ENCODE assay signal across 20 cellular contexts in the genomic region with DNA sequence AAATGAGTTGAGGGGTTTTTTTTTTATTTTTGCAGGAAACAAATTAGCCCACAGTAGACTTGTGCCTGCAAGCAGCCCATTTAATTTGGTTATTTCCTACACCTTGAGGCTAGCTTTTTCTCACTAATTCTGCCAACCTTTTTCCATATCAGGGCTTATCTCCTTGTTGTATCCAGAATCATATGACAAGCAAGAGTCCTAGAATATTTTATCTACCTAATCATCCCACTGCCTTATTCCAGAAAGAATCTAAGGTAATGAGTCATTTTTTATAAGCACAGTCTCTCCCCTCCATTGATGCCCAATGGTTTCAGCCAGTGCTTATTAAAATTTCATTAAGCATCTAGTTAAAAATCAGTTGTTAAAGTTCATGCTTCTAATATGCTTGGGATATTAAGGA.
A peak's percentile ranks its signal among the peaks of the same experiment; 100 is the strongest.
DNase-seq lines count a peak whose midpoint lies in the region; FAIRE-seq and TF ChIP-seq lines count a peak whose summit lies in the region.
"Had no signal": no experiment of that assay in that cellular context is flagged by ENCODE, and none has a peak within 500 bp of the region (broad histone marks: within the 10 kb centered on the region; RNA-seq: fewer than 3 reads in every experiment).

No MANE protein-coding gene starts in this region.

- no peaks in the 10 kb centered on the region for H3K4me1 Mint-ChIP-seq in Calu3 (ENCODE audit: low read depth, unreplicated experiment)
- H3K4me1 Mint-ChIP-seq: CD8-positive, alpha-beta memory T cell; IgD-negative memory B cell had no signal

- no peaks in the 10 kb centered on the region for H3K9me3 ChIP-seq in PC-9 (ENCODE audit: insufficient read depth, low read depth)
- H3K9me3 ChIP-seq: BLaER1 treated with 17β-estradiol and CSF1 and Interleukin-3, amounts not matched to agents 10 nM and 100 nM; SJSA1 had no signal

- H3K27ac Mint-ChIP-seq in Calu3 (ENCODE audit: unreplicated experiment), result no peak overlapping the region
- H3K27ac Mint-ChIP-seq: CD8-positive, alpha-beta memory T cell; HFFc6; IgD-negative memory B cell had no signal

- BruUV-seq in PC-9 (replicated peaks; lab: Mats Ljungman, UMichigan) (no TSS peak), Calu3 (replicated peaks; lab: Mats Ljungman, UMichigan) (no TSS peak)

- DNase-seq in H54 (ENCODE audit: insufficient read length, low spot score), result no peak
- DNase-seq in PC-9, result no peak
- peak; percentile 19 for DNase-seq in astrocyte of the hippocampus (ENCODE audit: low read depth, low spot score)
- peak; percentile 13 for DNase-seq in renal cortical epithelial cell (ENCODE audit: low read depth)
- DNase-seq in brain microvascular endothelial cell, result no peak
- DNase-seq in Calu3, result no peak
- no peak for DNase-seq in GM10248 (ENCODE audit: extremely low spot score)
- DNase-seq: CD8-positive, alpha-beta memory T cell; DMS79; H7; HFFc6; Karpas-422; NCI-H1092 treated with DMSO at 0.1 percent for 48 hours; NCI-H2081 treated with DMSO at 0.1 percent for 48 hours; SW 1271 had no signal

- H3K9me3 Mint-ChIP-seq in Calu3 (ENCODE audit: low read depth, unreplicated experiment), result no peaks in the 10 kb centered on the region
- H3K9me3 Mint-ChIP-seq: IgD-negative memory B cell had no signal

- no peaks in the 10 kb centered on the region for H3K27me3 ChIP-seq in PC-9 (ENCODE audit: insufficient read depth, low read depth)
- H3K27me3 ChIP-seq in brain microvascular endothelial cell (replicated peaks), result no peaks in the 10 kb centered on the region
- H3K27me3 ChIP-seq: BLaER1 treated with 17β-estradiol and CSF1 and Interleukin-3, amounts not matched to agents 10 nM and 100 nM; SJSA1 had no signal

- H3K79me2 ChIP-seq in PC-9 (ENCODE audit: low read depth), result no peaks in the 10 kb centered on the region

- H3K36me3 ChIP-seq in PC-9 (ENCODE audit: low read depth) (no peaks in the 10 kb centered on the region), brain microvascular endothelial cell (replicated peaks) (no peaks in the 10 kb centered on the region)
- H3K36me3 ChIP-seq: BLaER1 treated with 17β-estradiol and CSF1 and Interleukin-3, amounts not matched to agents 10 nM and 100 nM; SJSA1 had no signal

- H3K27ac ChIP-seq in PC-9 (no peak overlapping the region), brain microvascular endothelial cell (no peak overlapping the region)
- H3K27ac ChIP-seq: BLaER1 treated with 17β-estradiol and CSF1 and Interleukin-3, amounts not matched to agents 10 nM and 100 nM; SJSA1 had no signal

- no peak for TF ChIP-seq POLR2A in H54 (IDR thresholded peaks at IDR 0.05; ENCODE audit: low read depth, low read length)

- CTCF ChIA-PET in PC-9 (lab: Charles Lee) (no interaction called here), Calu3 (lab: Charles Lee) (no interaction called here), GM10248 (lab: Yijun Ruan, JAX) (interaction anchor here (1.3 kb wide), 1 partner anchor 186 kb away, joined by 4 read pairs; no protein-coding TSS in a partner anchor)

- POLR2A ChIA-PET in PC-9 (lab: Charles Lee; ENCODE audit: unreplicated experiment) (no interaction called here), GM10248 (lab: Yijun Ruan, JAX) (no interaction called here)

- H3K9me2 ChIP-seq in PC-9 (ENCODE audit: insufficient read depth), result no peaks in the 10 kb centered on the region

- in situ Hi-C loops in brain microvascular endothelial cell (cut with HindIII; ENCODE audit: low pct_ligation_motif_present, low sequenced_read_pairs), result no loop called here

- peak; percentile 77 for FAIRE-seq in H54 (lab: Jason Lieb, UNC)
- FAIRE-seq: D721Med, G401.6 had no signal

- peak overlapping the region; percentile 18; the same call in 1 of the 2 replicates for H2AFZ ChIP-seq in PC-9

- H3K36me3 Mint-ChIP-seq in Calu3 (ENCODE audit: insufficient read depth, unreplicated experiment), result no peaks in the 10 kb centered on the region
- H3K36me3 Mint-ChIP-seq: CD8-positive, alpha-beta memory T cell; IgD-negative memory B cell had no signal

- H3K4me2 ChIP-seq in PC-9, result no peak overlapping the region
- H3K4me2 ChIP-seq: BLaER1 treated with 17β-estradiol and CSF1 and Interleukin-3, amounts not matched to agents 10 nM and 100 nM had no signal

- H3K4me3 Mint-ChIP-seq in Calu3 (ENCODE audit: low read depth, unreplicated experiment), result no peak overlapping the region
- H3K4me3 Mint-ChIP-seq: CD8-positive, alpha-beta memory T cell; HFFc6; IgD-negative memory B cell had no signal

- no peaks in the 10 kb centered on the region for H3K27me3 Mint-ChIP-seq in Calu3 (ENCODE audit: unreplicated experiment)
- H3K27me3 Mint-ChIP-seq: CD8-positive, alpha-beta memory T cell; IgD-negative memory B cell had no signal

- TF ChIP-seq CTCF in PC-9 (conservative IDR thresholded peaks at IDR 0.05) (no peak), brain microvascular endothelial cell (IDR thresholded peaks at IDR 0.05; ENCODE audit: low read depth, low read length, missing control alignments) (no peak), Calu3 (IDR thresholded peaks at IDR 0.05; ENCODE audit: unreplicated experiment) (no peak), GM10248 (IDR thresholded peaks at IDR 0.05; ENCODE audit: control extremely low read depth, extremely low read depth, low read depth, missing control alignments) (no peak)

- no peaks in the 10 kb centered on the region for H4K20me1 ChIP-seq in PC-9 (ENCODE audit: insufficient read depth)
- H4K20me1 ChIP-seq: BLaER1 treated with 17β-estradiol and CSF1 and Interleukin-3, amounts not matched to agents 10 nM and 100 nM had no signal

- intact Hi-C loops in PC-9 (cut with micrococcal nuclease; ENCODE audit: unreplicated experiment), result no loop called here
- intact Hi-C loops in Calu3 (cut with micrococcal nuclease; ENCODE audit: unreplicated experiment), result no loop called here

- H3K4me1 ChIP-seq in PC-9 (replicated peaks; ENCODE audit: insufficient read depth), result 0 out of 2 replicates have a peak, but pooled peaks cover 4% of the 10 kb centered on the region
- H3K4me1 ChIP-seq: BLaER1 treated with 17β-estradiol and CSF1 and Interleukin-3, amounts not matched to agents 10 nM and 100 nM had no signal

- no peak overlapping the region for H3K4me3 ChIP-seq in PC-9
- H3K4me3 ChIP-seq in brain microvascular endothelial cell (ENCODE audit: low read depth, low read length), result no peak overlapping the region
- H3K4me3 ChIP-seq: BLaER1 treated with 17β-estradiol and CSF1 and Interleukin-3, amounts not matched to agents 10 nM and 100 nM; SJSA1 had no signal

- no peaks in the 10 kb centered on the region for H3F3A ChIP-seq in PC-9 (ENCODE audit: insufficient read depth, low read depth)

Comparison
In these comparisons a context has a peak if more than half of its experiments do, and no peak if none do; other contexts are left out.
1. DNase-seq: peak in astrocyte of the hippocampus (single experiment) and renal cortical epithelial cell (single experiment); none in H54 (single experiment), PC-9 (0 of 2), brain microvascular endothelial cell (single experiment), Calu3 (single experiment) and GM10248 (single experiment).